In the genomic region with DNA sequence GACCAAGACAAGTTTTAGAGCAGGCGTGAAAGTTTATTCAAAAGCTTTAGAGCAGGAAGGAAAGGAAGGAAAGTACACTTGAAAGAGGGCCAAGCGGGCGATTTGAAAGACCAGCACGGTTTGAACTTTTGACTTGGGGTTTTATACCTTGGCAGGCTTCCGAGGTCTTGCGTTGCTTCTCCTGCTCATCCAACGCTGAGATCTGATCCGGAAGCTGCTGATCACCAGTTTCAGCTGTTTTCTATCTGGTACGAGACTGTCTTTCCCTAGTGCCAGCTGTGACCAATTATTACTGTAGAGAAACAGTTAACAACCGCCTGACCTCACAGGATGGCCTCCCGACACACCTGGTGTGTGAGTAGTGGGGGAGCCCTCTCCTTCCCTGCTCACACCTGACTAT, we compare ENCODE assay signal across 9 cellular contexts. TPM values are rescaled to one million over a fixed set of nuclear protein-coding genes. Genes with fewer than 3 reads are reported as not detected.
DNase-seq lines count a peak whose midpoint lies in the region; ATAC-seq and TF ChIP-seq lines count a peak whose summit lies in the region.
"Had no signal": no experiment of that assay in that cellular context is flagged by ENCODE, and none has a peak within 500 bp of the region (broad histone marks: within the 10 kb centered on the region; RNA-seq: fewer than 3 reads in every experiment).

No MANE protein-coding gene starts in this region.

- H3K27me3 ChIP-seq in H7 (ENCODE audit: control insufficient read depth, insufficient read depth, low read length): no peaks in the 10 kb centered on the region

- 0 out of 2 replicates have a peak overlapping the region, but pooled peaks have one; percentile 9 for H3K4me3 ChIP-seq in Jurkat, Clone E6-1 (ENCODE audit: low read length)
- peak overlapping the region in 1 of 2 donors; percentile 21 for H3K4me3 ChIP-seq in foreskin fibroblast (ENCODE audit: low read depth in 1 of 2, low read length in 2 of 2)
- H3K4me3 ChIP-seq in H7 (ENCODE audit: insufficient read depth, low read depth, low read length): no peak overlapping the region

- no peak for ATAC-seq in HG03469 (IDR thresholded peaks at IDR 0.05; ENCODE audit: unreplicated experiment)

- H3K36me3 Mint-ChIP-seq in osteocyte (ENCODE audit: unreplicated experiment) (no peaks in the 10 kb centered on the region), glutamatergic neuron (ENCODE audit: unreplicated experiment) (no peaks in the 10 kb centered on the region)

- in situ Hi-C loops in ACHN (cut with HindIII; ENCODE audit: low pct_ligation_motif_present, low pct_unique_long_range_greater_than_20kb, low sequenced_read_pairs): no loop called here

- no peaks in the 10 kb centered on the region for H3K36me3 ChIP-seq in H7 (replicated peaks; ENCODE audit: control insufficient read depth, insufficient read depth, low read length)
- H3K36me3 ChIP-seq: neutrophil had no signal

- no peak overlapping the region for H3K4me3 Mint-ChIP-seq in osteocyte (ENCODE audit: unreplicated experiment)
- H3K4me3 Mint-ChIP-seq in glutamatergic neuron (ENCODE audit: unreplicated experiment): no peak overlapping the region

- no peaks in the 10 kb centered on the region for H3K9me3 Mint-ChIP-seq in osteocyte (ENCODE audit: unreplicated experiment)
- peaks cover 2% of the 10 kb centered on the region for H3K9me3 Mint-ChIP-seq in glutamatergic neuron (ENCODE audit: unreplicated experiment)

- H3K27me3 Mint-ChIP-seq in osteocyte (ENCODE audit: unreplicated experiment): peaks cover 41% of the 10 kb centered on the region
- no peaks in the 10 kb centered on the region for H3K27me3 Mint-ChIP-seq in glutamatergic neuron (ENCODE audit: unreplicated experiment)

- H3K4me1 Mint-ChIP-seq in osteocyte (ENCODE audit: unreplicated experiment) (peaks cover 8% of the 10 kb centered on the region), glutamatergic neuron (ENCODE audit: low read depth, unreplicated experiment) (no peaks in the 10 kb centered on the region)

- H3K27ac Mint-ChIP-seq in osteocyte (ENCODE audit: unreplicated experiment) (no peak overlapping the region), glutamatergic neuron (ENCODE audit: unreplicated experiment) (no peak overlapping the region)

- DNase-seq in ACHN: peak; percentile 68
- peak; percentile 64 for DNase-seq in Jurkat, Clone E6-1 (ENCODE audit: low read depth, low spot score)
- DNase-seq in SHP77 (lab: John Stamatoyannopoulos, UW): peak; percentile 48 to 67
- DNase-seq in foreskin fibroblast: peak; percentile 95 to 98
- DNase-seq in osteocyte (ENCODE audit: extremely low spot score, unreplicated experiment): no peak
- no peak for DNase-seq in glutamatergic neuron
- DNase-seq in H7: no peak

- TF ChIP-seq CTCF in foreskin fibroblast (IDR thresholded peaks at IDR 0.05; ENCODE audit: low read depth, low read length) (no peak), osteocyte (IDR thresholded peaks at IDR 0.05) (no peak), glutamatergic neuron (IDR thresholded peaks at IDR 0.05; ENCODE audit: partially characterized antibody, unreplicated experiment) (no peak)

RNA-seq across cellular contexts. Expression of gene SNRPF, which starts 20.6 kb away (rescaled TPM):
- polyA plus RNA-seq in Jurkat, Clone E6-1 (2012; ENCODE audit: insufficient read depth, insufficient read length): 424 TPM
- 15.7 and 18.1 TPM in 2 replicates for total RNA-seq in osteocyte
- 38.5 TPM for total RNA-seq in glutamatergic neuron (ENCODE audit: unreplicated experiment)
- 33.2 and 33.8 TPM in 2 replicates for total RNA-seq in H7 (2014; rRNA removed; shearing (Covaris generic))

RNA-seq across cellular contexts. Expression of gene NTN4, which starts 47.6 kb away (rescaled TPM):
- 1.5 TPM for polyA plus RNA-seq in Jurkat, Clone E6-1 (2012; ENCODE audit: insufficient read depth, insufficient read length)
- total RNA-seq in osteocyte: 654 and 670 TPM in 2 replicates
- 0.59 TPM for total RNA-seq in glutamatergic neuron (ENCODE audit: unreplicated experiment)
- total RNA-seq in H7 (2014; rRNA removed; shearing (Covaris generic)): 1.2 and 1.4 TPM in 2 replicates

Comparison
In these comparisons a context has a peak if more than half of its experiments do, and no peak if none do; other contexts are left out.
1. DNase-seq: peak in ACHN (single experiment), Jurkat, Clone E6-1 (single experiment), SHP77 (2 of 2) and foreskin fibroblast (2 of 2); none in osteocyte (single experiment), glutamatergic neuron (single experiment) and H7 (single experiment).
2. RNA of gene NTN4, which starts 47.6 kb away (total RNA-seq): 654 to 670 TPM in osteocyte; 1.2 to 1.4 TPM in H7 and 0.59 TPM in glutamatergic neuron (single experiment); every median in the first group is over 100 times any median in the second.